1 cellular context compared by ENCODE assay signal in genomic region chr6:27836080-27836782, GRCh38.
TF ChIP-seq lines count a peak whose summit lies in the region.

No MANE protein-coding gene starts in this region.

TF ChIP-seq in HepG2, 621 proteins besides CTCF, POLR2A, EP300 and RAD21 (continued from another document):
- TF ChIP-seq TGIF2 (CRISPR knock-in tag; IDR thresholded peaks at IDR 0.05) (0 out of 2 replicates have a peak, but pooled peaks have one; percentile 21), ZNF558 (CRISPR knock-in tag; IDR thresholded peaks at IDR 0.05; ENCODE audit: borderline replicate concordance) (0 out of 2 replicates have a peak, but pooled peaks have one; percentile 22), SSRP1 (CRISPR knock-in tag; IDR thresholded peaks at IDR 0.05) (no peak), HNF4G (IDR thresholded peaks at IDR 0.05; ENCODE audit: borderline replicate concordance, low read depth, low read length) (0 out of 2 replicates have a peak, but pooled peaks have one; percentile 33), HNF4G (CRISPR knock-in tag; IDR thresholded peaks at IDR 0.05; ENCODE audit: borderline replicate concordance, low read depth) (no peak), MED13 (CRISPR knock-in tag; IDR thresholded peaks at IDR 0.05) (no peak), ZNF282 (IDR thresholded peaks at IDR 0.05; ENCODE audit: partially characterized antibody) (no peak), CC2D1A (CRISPR knock-in tag; IDR thresholded peaks at IDR 0.05) (0 out of 2 replicates have a peak, but pooled peaks have one; percentile 18), ATF4 (CRISPR knock-in tag; IDR thresholded peaks at IDR 0.05) (no peak), HNRNPK (IDR thresholded peaks at IDR 0.05; ENCODE audit: low read depth, low read length, poor library complexity, severe bottlenecking) (peak; percentile 55), ZNF891 (CRISPR knock-in tag; IDR thresholded peaks at IDR 0.05) (no peak)
- TF ChIP-seq, protein P1, sequence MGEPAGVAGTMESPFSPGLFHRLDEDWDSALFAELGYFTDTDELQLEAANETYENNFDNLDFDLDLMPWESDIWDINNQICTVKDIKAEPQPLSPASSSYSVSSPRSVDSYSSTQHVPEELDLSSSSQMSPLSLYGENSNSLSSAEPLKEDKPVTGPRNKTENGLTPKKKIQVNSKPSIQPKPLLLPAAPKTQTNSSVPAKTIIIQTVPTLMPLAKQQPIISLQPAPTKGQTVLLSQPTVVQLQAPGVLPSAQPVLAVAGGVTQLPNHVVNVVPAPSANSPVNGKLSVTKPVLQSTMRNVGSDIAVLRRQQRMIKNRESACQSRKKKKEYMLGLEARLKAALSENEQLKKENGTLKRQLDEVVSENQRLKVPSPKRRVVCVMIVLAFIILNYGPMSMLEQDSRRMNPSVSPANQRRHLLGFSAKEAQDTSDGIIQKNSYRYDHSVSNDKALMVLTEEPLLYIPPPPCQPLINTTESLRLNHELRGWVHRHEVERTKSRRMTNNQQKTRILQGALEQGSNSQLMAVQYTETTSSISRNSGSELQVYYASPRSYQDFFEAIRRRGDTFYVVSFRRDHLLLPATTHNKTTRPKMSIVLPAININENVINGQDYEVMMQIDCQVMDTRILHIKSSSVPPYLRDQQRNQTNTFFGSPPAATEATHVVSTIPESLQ (CRISPR knock-in tag; conservative IDR thresholded peaks at IDR 0.05): no peak
- TF ChIP-seq, protein P2, sequence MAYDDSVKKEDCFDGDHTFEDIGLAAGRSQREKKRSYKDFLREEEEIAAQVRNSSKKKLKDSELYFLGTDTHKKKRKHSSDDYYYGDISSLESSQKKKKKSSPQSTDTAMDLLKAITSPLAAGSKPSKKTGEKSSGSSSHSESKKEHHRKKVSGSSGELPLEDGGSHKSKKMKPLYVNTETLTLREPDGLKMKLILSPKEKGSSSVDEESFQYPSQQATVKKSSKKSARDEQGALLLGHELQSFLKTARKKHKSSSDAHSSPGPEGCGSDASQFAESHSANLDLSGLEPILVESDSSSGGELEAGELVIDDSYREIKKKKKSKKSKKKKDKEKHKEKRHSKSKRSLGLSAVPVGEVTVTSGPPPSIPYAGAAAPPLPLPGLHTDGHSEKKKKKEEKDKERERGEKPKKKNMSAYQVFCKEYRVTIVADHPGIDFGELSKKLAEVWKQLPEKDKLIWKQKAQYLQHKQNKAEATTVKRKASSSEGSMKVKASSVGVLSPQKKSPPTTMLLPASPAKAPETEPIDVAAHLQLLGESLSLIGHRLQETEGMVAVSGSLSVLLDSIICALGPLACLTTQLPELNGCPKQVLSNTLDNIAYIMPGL (CRISPR knock-in tag; IDR thresholded peaks at IDR 0.05; ENCODE audit: borderline replicate concordance in 1 of 2, low read depth in 1 of 2): no peak
